16 cellular contexts compared by ENCODE assay signal in genomic region chr22:36399473-36399780, GRCh38. TPM values are rescaled to one million over a fixed set of nuclear protein-coding genes. Genes with fewer than 3 reads are reported as not detected.
DNase-seq lines count a peak whose midpoint lies in the region; ATAC-seq and TF ChIP-seq lines count a peak whose summit lies in the region.
"Had no signal": no experiment of that assay in that cellular context is flagged by ENCODE, and none has a peak within 500 bp of the region (broad histone marks: within the 10 kb centered on the region; RNA-seq: fewer than 3 reads in every experiment).

No MANE protein-coding gene starts in this region.

- H3K4me1 Mint-ChIP-seq in activated CD8-positive, alpha-beta memory T cell treated with anti-CD3 and anti-CD28 coated beads, Interleukin-2, amount 10 ng/mL, durations not matched to agents 7 days and 5 days: peaks cover 27% of the 10 kb centered on the region
- peaks cover 16% of the 10 kb centered on the region for H3K4me1 Mint-ChIP-seq in type B pancreatic cell (ENCODE audit: unreplicated experiment)
- H3K4me1 Mint-ChIP-seq: nephron had no signal

- intact Hi-C loops in transverse colon (cut with DNase I; ENCODE audit: low total_unique reads): no loop called here

- H3K9me3 ChIP-seq in transverse colon: no peaks in the 10 kb centered on the region
- H3K9me3 ChIP-seq: esophagus muscularis mucosa, heart right ventricle, SJCRH30 had no signal

- H3K27ac Mint-ChIP-seq in activated CD8-positive, alpha-beta memory T cell treated with anti-CD3 and anti-CD28 coated beads, Interleukin-2, amount 10 ng/mL, durations not matched to agents 7 days and 5 days: peak overlapping the region; percentile 29
- no peak overlapping the region for H3K27ac Mint-ChIP-seq in type B pancreatic cell
- H3K27ac Mint-ChIP-seq: nephron had no signal

- H3K9me3 Mint-ChIP-seq in activated CD8-positive, alpha-beta memory T cell treated with anti-CD3 and anti-CD28 coated beads, Interleukin-2, amount 10 ng/mL, durations not matched to agents 7 days and 5 days (ENCODE audit: low read depth): no peaks in the 10 kb centered on the region
- no peaks in the 10 kb centered on the region for H3K9me3 Mint-ChIP-seq in type B pancreatic cell
- H3K9me3 Mint-ChIP-seq: nephron had no signal

- no peak overlapping the region for H3K4me3 ChIP-seq in transverse colon
- H3K4me3 ChIP-seq: esophagus muscularis mucosa, heart right ventricle, SJCRH30 had no signal

- in situ Hi-C loops in transverse colon (cut with MboI; ENCODE audit: low pct_ligation_motif_present in 1 of 4, low pct_unique_long_range_greater_than_20kb in 1 of 4, low sequenced_read_pairs in 3 of 4): no loop called here

- TF ChIP-seq EP300 in transverse colon (IDR thresholded peaks at IDR 0.05; ENCODE audit: low read depth): no peak

- no peak for ATAC-seq in activated CD8-positive, alpha-beta memory T cell treated with anti-CD3 and anti-CD28 coated beads, Interleukin-2, amount 10 ng/mL, durations not matched to agents 7 days and 5 days
- ATAC-seq: left cardiac atrium, sciatic nerve had no signal

- CTCF ChIA-PET in activated CD8-positive, alpha-beta memory T cell treated with anti-CD3 and anti-CD28 coated beads, Interleukin-2, amount 10 ng/mL, durations not matched to agents 7 days and 5 days (lab: Charles Lee): interaction anchor here (1.6 kb wide), 1 partner anchor 71 kb away, joined by 3 read pairs; no protein-coding TSS in a partner anchor
- CTCF ChIA-PET in RWPE1 (lab: Yijun Ruan, JAX): no interaction called here

- H3K27me3 ChIP-seq in transverse colon: no peaks in the 10 kb centered on the region
- H3K27me3 ChIP-seq: esophagus muscularis mucosa, heart right ventricle, SJCRH30 had no signal

- POLR2A ChIA-PET in RWPE1 (lab: Yijun Ruan, JAX; ENCODE audit: low non-redundant PET): no interaction called here

- no peak overlapping the region for H3K4me3 Mint-ChIP-seq in activated CD8-positive, alpha-beta memory T cell treated with anti-CD3 and anti-CD28 coated beads, Interleukin-2, amount 10 ng/mL, durations not matched to agents 7 days and 5 days
- no peak overlapping the region for H3K4me3 Mint-ChIP-seq in type B pancreatic cell
- H3K4me3 Mint-ChIP-seq: nephron had no signal

- no peak for DNase-seq in activated CD8-positive, alpha-beta memory T cell treated with anti-CD3 and anti-CD28 coated beads, Interleukin-2, amount 10 ng/mL, durations not matched to agents 7 days and 5 days
- no peak for DNase-seq in activated CD8-positive, alpha-beta memory T cell treated with anti-CD3 and anti-CD28 coated beads, Interleukin-2, amount 50 U/mL, for 48 hours
- no peak for DNase-seq in RWPE1 (ENCODE audit: low spot score)
- DNase-seq in epithelial cell of prostate (ENCODE audit: low read depth, low spot score): no peak
- no peak for DNase-seq in transverse colon
- no peak for DNase-seq in NK-92 treated with Interleukin-12 subunit alpha and Interleukin-12 subunit beta, amount 100 ng/mL, for 24 hours (lab: John Stamatoyannopoulos, UW)
- DNase-seq in type B pancreatic cell (ENCODE audit: extremely low spot score, unreplicated experiment): no peak
- no peak for DNase-seq in ureter (ENCODE audit: low spot score)
- DNase-seq: heart right ventricle, left cardiac atrium, NCI-H2081 treated with DMSO at 0.1 percent for 48 hours, NCI-H82, SJCRH30 had no signal

- H3K27ac ChIP-seq in RWPE1 (peak overlapping the region; percentile 27; the same call in 1 of the 2 replicates), epithelial cell of prostate (peak overlapping the region; percentile 93), transverse colon (peak overlapping the region; percentile 63 to 80 (median 74))
- H3K27ac ChIP-seq: esophagus muscularis mucosa, SJCRH30 had no signal

- H3K4me1 ChIP-seq in transverse colon: peaks cover 12 to 46% (median 24%) of the 10 kb centered on the region in 4 donors

- no peak for TF ChIP-seq POLR2A in transverse colon (IDR thresholded peaks at IDR 0.05)

- no peaks in the 10 kb centered on the region for H3K27me3 Mint-ChIP-seq in activated CD8-positive, alpha-beta memory T cell treated with anti-CD3 and anti-CD28 coated beads, Interleukin-2, amount 10 ng/mL, durations not matched to agents 7 days and 5 days
- H3K27me3 Mint-ChIP-seq in type B pancreatic cell: no peaks in the 10 kb centered on the region

- WGBS in transverse colon (ENCODE audit: low coverage in 1 of 2), 2 donors: 32 to 80% methylated on average over 2 to 3 of the region's 3 CpGs

- no peaks in the 10 kb centered on the region for H3K36me3 ChIP-seq in transverse colon
- H3K36me3 ChIP-seq: esophagus muscularis mucosa, heart right ventricle, SJCRH30 had no signal

- H3K36me3 Mint-ChIP-seq in activated CD8-positive, alpha-beta memory T cell treated with anti-CD3 and anti-CD28 coated beads, Interleukin-2, amount 10 ng/mL, durations not matched to agents 7 days and 5 days: no peaks in the 10 kb centered on the region
- peaks cover 3% of the 10 kb centered on the region for H3K36me3 Mint-ChIP-seq in type B pancreatic cell

- TF ChIP-seq CTCF in RWPE1 (conservative IDR thresholded peaks at IDR 0.05; ENCODE audit: low read depth): no peak
- no peak for TF ChIP-seq CTCF in transverse colon (IDR thresholded peaks at IDR 0.05)
- no peak for TF ChIP-seq CTCF in type B pancreatic cell (conservative IDR thresholded peaks at IDR 0.05)

RNA-seq across cellular contexts. Expression of gene MYH9, which starts 11.7 kb away (rescaled TPM):
- total RNA-seq in activated CD8-positive, alpha-beta memory T cell treated with anti-CD3 and anti-CD28 coated beads, Interleukin-2, amount 10 ng/mL, durations not matched to agents 7 days and 5 days: 100 to 1,000 TPM; 695 to 913 TPM
- total RNA-seq in transverse colon (100 to 1,000 TPM; 385 to 511 (median 460) TPM), type B pancreatic cell (ENCODE audit: low replicate concordance) (277 and 364 TPM in 2 replicates), ureter (810 TPM)

Comparison
In these comparisons a context has a peak if more than half of its experiments do, and no peak if none do; other contexts are left out.
1. H3K27ac ChIP-seq: peak in every context shown above with its lines; median percentile 93 in epithelial cell of prostate; 74 in transverse colon; 27 in RWPE1.